ENCODE assay signal across 23 cellular contexts in the genomic region with DNA sequence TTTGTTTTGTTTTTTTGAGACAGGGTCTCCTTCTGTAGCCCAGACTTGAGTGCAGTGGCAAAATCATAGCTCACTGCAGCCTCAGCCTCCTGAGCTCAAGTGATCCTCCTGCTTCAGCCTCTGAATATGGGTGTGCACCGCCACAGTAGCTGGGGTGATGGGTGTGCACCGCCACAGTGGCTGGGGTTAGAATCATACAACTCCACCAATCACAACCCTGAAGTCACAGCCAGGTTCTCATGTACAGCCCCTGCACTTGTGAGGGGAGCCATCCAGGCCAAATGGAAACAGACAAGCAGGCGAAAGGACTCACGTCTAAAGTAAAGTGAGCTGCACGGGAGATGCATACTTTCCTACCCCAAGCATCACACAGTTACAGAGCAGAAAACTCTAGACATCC.
"Had no signal": no experiment of that assay in that cellular context is flagged by ENCODE, and none has a peak within 500 bp of the region (broad histone marks: within the 10 kb centered on the region; RNA-seq: fewer than 3 reads in every experiment).

No MANE protein-coding gene starts in this region.

- H3K27me3 Mint-ChIP-seq: activated CD4-positive, alpha-beta T cell treated with anti-CD3 and anti-CD28 coated beads for 36 hours; activated T-cell treated with anti-CD3 and anti-CD28 coated beads, Interleukin-2, amount 50 U/mL, for 24 hours; effector memory CD8-positive, alpha-beta T cell; stimulated activated naive CD8-positive, alpha-beta T cell treated with anti-CD3 and anti-CD28 coated beads, Interleukin-15, Interleukin-2, amounts not matched to agents 100 ng/mL and 50 ng/mL, for 24 hours had no signal

- ATAC-seq: activated CD4-positive, alpha-beta T cell treated with anti-CD3 and anti-CD28 coated beads for 36 hours; activated CD8-positive, alpha-beta T cell treated with anti-CD3 and anti-CD28 coated beads, Interleukin-2, amount 10 ng/mL, durations not matched to agents 7 days and 5 days; activated naive CD4-positive, alpha-beta T cell treated with anti-CD3 and anti-CD28 coated beads, Interleukin-2, amount 50 U/mL, for 72 hours; effector memory CD8-positive, alpha-beta T cell; gastroesophageal sphincter; lower lobe of right lung; pancreas; psoas muscle; upper lobe of right lung had no signal

- H3K4me3 ChIP-seq: gastroesophageal sphincter, lower lobe of right lung, pancreas, psoas muscle, thyroid gland, upper lobe of right lung had no signal

- DNase-seq: activated CD4-positive, alpha-beta T cell treated with anti-CD3 and anti-CD28 coated beads for 36 hours; activated CD4-positive, CD25-positive, alpha-beta regulatory T cell; activated naive CD4-positive, alpha-beta T cell; activated T-cell treated with anti-CD3 and anti-CD28 coated beads, Interleukin-2, amount 50 U/mL, for 24 hours; cortex of kidney; effector memory CD8-positive, alpha-beta T cell; erythroblast; hippocampal formation; lower lobe of right lung; mesenchymal stem cell; nephron progenitor cell; pancreas; psoas muscle; stimulated activated CD4-positive, alpha-beta T cell treated with anti-CD3 and anti-CD28 coated beads, Interleukin-2, amount 100 ng/mL, for 48 hours; substantia nigra; T-helper 1 cell; thyroid gland; upper lobe of right lung had no signal

- H3K27ac ChIP-seq: gastroesophageal sphincter, lower lobe of right lung, pancreas, psoas muscle, thyroid gland, upper lobe of right lung had no signal

- H3K4me3 Mint-ChIP-seq: activated CD4-positive, alpha-beta T cell treated with anti-CD3 and anti-CD28 coated beads for 36 hours; activated CD8-positive, alpha-beta T cell treated with anti-CD3 and anti-CD28 coated beads, Interleukin-2, amount 10 ng/mL, durations not matched to agents 7 days and 5 days; activated T-cell treated with anti-CD3 and anti-CD28 coated beads, Interleukin-2, amount 50 U/mL, for 24 hours; effector memory CD8-positive, alpha-beta T cell; nephron progenitor cell; stimulated activated naive CD8-positive, alpha-beta T cell treated with anti-CD3 and anti-CD28 coated beads, Interleukin-15, Interleukin-2, amounts not matched to agents 100 ng/mL and 50 ng/mL, for 24 hours had no signal

- H3K9me3 Mint-ChIP-seq: activated naive CD4-positive, alpha-beta T cell treated with anti-CD3 and anti-CD28 coated beads, Interleukin-2, amount 50 U/mL, for 72 hours; activated T-cell treated with anti-CD3 and anti-CD28 coated beads, Interleukin-2, amount 50 U/mL, for 24 hours; effector memory CD8-positive, alpha-beta T cell; stimulated activated naive CD8-positive, alpha-beta T cell treated with anti-CD3 and anti-CD28 coated beads, Interleukin-15, Interleukin-2, amounts not matched to agents 100 ng/mL and 50 ng/mL, for 24 hours had no signal

- H3K27ac Mint-ChIP-seq: activated CD4-positive, alpha-beta T cell treated with anti-CD3 and anti-CD28 coated beads for 36 hours; activated CD8-positive, alpha-beta T cell treated with anti-CD3 and anti-CD28 coated beads, Interleukin-2, amount 10 ng/mL, durations not matched to agents 7 days and 5 days; activated naive CD4-positive, alpha-beta T cell treated with anti-CD3 and anti-CD28 coated beads, Interleukin-2, amount 50 U/mL, for 72 hours; activated T-cell treated with anti-CD3 and anti-CD28 coated beads, Interleukin-2, amount 50 U/mL, for 24 hours; activated T-helper 2 cell treated with anti-CD3 and anti-CD28 coated beads, Interferon-gamma antibody, Interleukin-2, Interleukin-4, amounts not matched to agents 10 μg/mL and 5 μg/mL and 100 μg/mL, durations not matched to agents 14 hours and 24 hours and 36 hours; effector memory CD8-positive, alpha-beta T cell; nephron progenitor cell; stimulated activated naive CD8-positive, alpha-beta T cell treated with anti-CD3 and anti-CD28 coated beads, Interleukin-15, Interleukin-2, amounts not matched to agents 100 ng/mL and 50 ng/mL, for 24 hours had no signal
